Comparison of ENCODE assay signal across 10 cellular contexts in the genomic region with DNA sequence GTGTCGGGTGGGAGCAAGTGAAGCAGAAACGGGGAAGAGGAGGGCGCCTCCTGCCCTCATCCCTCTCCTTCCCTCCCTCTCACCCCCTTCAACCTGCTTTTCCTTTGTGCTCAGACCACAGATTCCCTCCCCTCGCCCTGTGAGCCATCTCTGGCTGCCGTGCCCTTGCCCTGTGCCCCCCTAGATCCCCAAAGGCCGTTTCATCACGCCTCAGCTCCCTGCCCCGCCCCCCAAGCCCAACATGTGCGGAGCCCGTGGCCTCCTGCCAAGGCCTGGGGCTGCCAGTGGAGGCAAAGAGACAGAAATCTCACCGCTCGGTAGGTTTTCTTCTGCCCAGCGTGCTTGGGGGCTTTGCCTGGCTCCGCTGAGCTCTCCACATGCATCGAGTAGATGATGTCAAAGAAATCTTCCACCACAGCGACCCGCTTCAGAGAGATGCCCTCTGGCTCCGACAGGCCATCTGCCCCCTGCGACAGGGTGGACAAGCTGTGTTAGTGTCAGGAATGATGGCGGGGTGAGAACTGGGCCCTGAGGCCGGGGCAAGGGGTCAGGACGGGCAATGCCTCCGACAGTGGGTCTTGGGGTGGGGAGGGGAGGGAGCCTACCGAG. TPM values are rescaled to one million over a fixed set of nuclear protein-coding genes. Genes with fewer than 3 reads are reported as not detected.
DNase-seq lines count a peak whose midpoint lies in the region; ATAC-seq and TF ChIP-seq lines count a peak whose summit lies in the region.
"Had no signal": no experiment of that assay in that cellular context is flagged by ENCODE, and none has a peak within 500 bp of the region (broad histone marks: within the 10 kb centered on the region; RNA-seq: fewer than 3 reads in every experiment).

No MANE protein-coding gene starts in this region.

- no peak for ATAC-seq in HG03521 (IDR thresholded peaks at IDR 0.05; ENCODE audit: unreplicated experiment)
- ATAC-seq in HG03025 (IDR thresholded peaks at IDR 0.05; ENCODE audit: low FRiP score, unreplicated experiment): no peak
- no peak for ATAC-seq in GM19397 (IDR thresholded peaks at IDR 0.05; ENCODE audit: unreplicated experiment)

- H4K20me1 ChIP-seq in osteoblast (ENCODE audit: insufficient read depth, low read length): no peaks in the 10 kb centered on the region

- H3K4me1 Mint-ChIP-seq in T-helper 1 cell treated with Interleukin-12 subunit alpha and Interleukin-12 subunit beta and Interleukin-4 antibody, amounts not matched to agents 30 μg/mL and 1 μg/mL, for 36 hours (ENCODE audit: low read depth): peaks cover 65% of the 10 kb centered on the region
- peaks cover 82% of the 10 kb centered on the region for H3K4me1 Mint-ChIP-seq in brain

- peaks cover 11% of the 10 kb centered on the region for H3K27me3 ChIP-seq in osteoblast (ENCODE audit: insufficient read depth, low read length)
- H3K27me3 ChIP-seq: upper lobe of right lung had no signal

- no peaks in the 10 kb centered on the region for H3K27me3 Mint-ChIP-seq in T-helper 1 cell treated with Interleukin-12 subunit alpha and Interleukin-12 subunit beta and Interleukin-4 antibody, amounts not matched to agents 30 μg/mL and 1 μg/mL, for 36 hours (ENCODE audit: low read depth)
- no peaks in the 10 kb centered on the region for H3K27me3 Mint-ChIP-seq in brain

- H3K27ac Mint-ChIP-seq in T-helper 1 cell treated with Interleukin-12 subunit alpha and Interleukin-12 subunit beta and Interleukin-4 antibody, amounts not matched to agents 30 μg/mL and 1 μg/mL, for 36 hours: peak overlapping the region; percentile 77
- peak overlapping the region; percentile 80 to 99 (median 98) for H3K27ac Mint-ChIP-seq in brain

- H3K4me1 ChIP-seq in osteoblast (ENCODE audit: insufficient read depth, low read length): no peaks in the 10 kb centered on the region
- H3K4me1 ChIP-seq: upper lobe of right lung had no signal

- no peak overlapping the region for H3K4me3 ChIP-seq in osteoblast (ENCODE audit: insufficient read depth, low read length)
- H3K4me3 ChIP-seq: upper lobe of right lung had no signal

- H3K4me2 ChIP-seq in osteoblast (ENCODE audit: insufficient read depth, low read length): no peak overlapping the region

- no peaks in the 10 kb centered on the region for H3K9me3 ChIP-seq in osteoblast (ENCODE audit: low read depth, low read length)
- H3K9me3 ChIP-seq: upper lobe of right lung had no signal

- no peaks in the 10 kb centered on the region for H3K9me3 Mint-ChIP-seq in T-helper 1 cell treated with Interleukin-12 subunit alpha and Interleukin-12 subunit beta and Interleukin-4 antibody, amounts not matched to agents 30 μg/mL and 1 μg/mL, for 36 hours
- no peaks in the 10 kb centered on the region for H3K9me3 Mint-ChIP-seq in brain

- no peak overlapping the region for H3K4me3 Mint-ChIP-seq in T-helper 1 cell treated with Interleukin-12 subunit alpha and Interleukin-12 subunit beta and Interleukin-4 antibody, amounts not matched to agents 30 μg/mL and 1 μg/mL, for 36 hours
- peak overlapping the region; percentile 20 to 74 (median 72) for H3K4me3 Mint-ChIP-seq in brain

- no peaks in the 10 kb centered on the region for H3K36me3 ChIP-seq in osteoblast (ENCODE audit: insufficient read depth, low read length)
- H3K36me3 ChIP-seq: upper lobe of right lung had no signal

- H2AFZ ChIP-seq in osteoblast (ENCODE audit: low read length): no peak overlapping the region

- H3K27ac ChIP-seq in osteoblast (ENCODE audit: low read depth, low read length): no peak overlapping the region
- H3K27ac ChIP-seq: upper lobe of right lung had no signal

- H3K79me2 ChIP-seq in osteoblast (ENCODE audit: insufficient read depth, low read length): no peaks in the 10 kb centered on the region

- DNase-seq in T-helper 1 cell (no peak), NCI-H1092 (lab: John Stamatoyannopoulos, UW) (peak; percentile 69), osteoblast (ENCODE audit: insufficient read length, low spot score, missing footprints) (peak; percentile 41)
- DNase-seq: effector CD4-positive, alpha-beta T cell; upper lobe of right lung had no signal

- peaks cover 24% of the 10 kb centered on the region for H3K36me3 Mint-ChIP-seq in T-helper 1 cell treated with Interleukin-12 subunit alpha and Interleukin-12 subunit beta and Interleukin-4 antibody, amounts not matched to agents 30 μg/mL and 1 μg/mL, for 36 hours (ENCODE audit: low read depth)
- H3K36me3 Mint-ChIP-seq in brain: peaks cover 6% of the 10 kb centered on the region

- TF ChIP-seq CTCF in brain (conservative IDR thresholded peaks at IDR 0.05) (no peak), osteoblast (IDR thresholded peaks at IDR 0.05; ENCODE audit: extremely low read depth, low read depth, low read length) (no peak)

RNA-seq across cellular contexts. Expression of a gene that starts 57.6 kb away (rescaled TPM):
- 36.1 TPM for polyA plus RNA-seq in brain (ENCODE audit: insufficient read depth, low read depth, low replicate concordance)
- total RNA-seq in osteoblast: 5.9 and 6.2 TPM in 2 replicates

Comparison
In these comparisons a context has a peak if more than half of its experiments do, and no peak if none do; other contexts are left out.
1. DNase-seq: peak in NCI-H1092 (single experiment) and osteoblast (single experiment); none in T-helper 1 cell (0 of 5).